ENCODE assay signal across 8 cellular contexts in the genomic region with DNA sequence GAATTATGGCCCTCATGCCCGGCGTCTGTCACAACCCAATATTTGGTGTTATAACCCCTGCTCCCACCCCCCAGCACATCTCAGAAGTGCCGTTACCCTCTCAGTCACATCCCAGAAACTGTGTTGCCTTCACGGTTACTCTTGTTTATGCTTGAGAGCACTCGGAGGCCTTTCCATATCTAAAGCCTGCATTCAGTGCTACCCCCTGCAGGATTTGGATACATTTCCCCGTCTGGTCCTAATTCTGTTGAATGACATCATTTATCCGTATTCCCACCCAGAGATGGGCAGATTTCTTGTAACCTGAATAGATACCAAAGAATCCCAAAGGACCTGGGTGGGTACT. TPM values are rescaled to one million over a fixed set of nuclear protein-coding genes. Genes with fewer than 3 reads are reported as not detected.
DNase-seq lines count a peak whose midpoint lies in the region; ATAC-seq and TF ChIP-seq lines count a peak whose summit lies in the region.

No MANE protein-coding gene starts in this region.

- H3K4me1 ChIP-seq in BE2C, result peaks cover 8% of the 10 kb centered on the region; the same call in 1 of the 2 replicates
- H3K4me1 ChIP-seq in gastroesophageal sphincter, result peaks cover 0 to 30% (median 6%) of the 10 kb centered on the region in 3 donors

- peaks cover 39% of the 10 kb centered on the region for H3K4me1 Mint-ChIP-seq in HFFc6 (ENCODE audit: low read depth)

- H3K36me3 Mint-ChIP-seq in HFFc6 (ENCODE audit: low read depth), result no peaks in the 10 kb centered on the region

- ATAC-seq in gastroesophageal sphincter (peak; percentile 4), HG03039 (IDR thresholded peaks at IDR 0.05; ENCODE audit: unreplicated experiment) (no peak), GM18870 (IDR thresholded peaks at IDR 0.05; ENCODE audit: unreplicated experiment) (no peak)

- peak overlapping the region; percentile 100 for H3K27ac Mint-ChIP-seq in HFFc6

- TF ChIP-seq EP300 in gastroesophageal sphincter (IDR thresholded peaks at IDR 0.05), result no peak

- peak overlapping the region; percentile 98 for H3K4me3 Mint-ChIP-seq in HFFc6

- H3K27me3 Mint-ChIP-seq in HFFc6 (ENCODE audit: insufficient read depth), result peaks cover 10% of the 10 kb centered on the region

- no peak for TF ChIP-seq POLR2A in gastroesophageal sphincter (IDR thresholded peaks at IDR 0.05)

- WGBS in gastroesophageal sphincter (ENCODE audit: low coverage in 1 of 2), 2 donors, result 1 to 5% methylated on average over 7 of the region's 7 CpGs

- no peak for DNase-seq in BE2C
- peak; percentile 60 for DNase-seq in HFFc6
- peak; percentile 36 for DNase-seq in putamen (ENCODE audit: low spot score)
- DNase-seq in NCI-H2196 (lab: John Stamatoyannopoulos, UW; ENCODE audit: unreplicated experiment), result no peak

- H3K9me3 ChIP-seq in BE2C, result no peaks in the 10 kb centered on the region
- no peaks in the 10 kb centered on the region for H3K9me3 ChIP-seq in gastroesophageal sphincter

- H3K9me3 Mint-ChIP-seq in HFFc6, result no peaks in the 10 kb centered on the region

- H3K27me3 ChIP-seq in BE2C, result no peaks in the 10 kb centered on the region
- no peaks in the 10 kb centered on the region for H3K27me3 ChIP-seq in gastroesophageal sphincter

- H3K27ac ChIP-seq in gastroesophageal sphincter, result peak overlapping the region; percentile 90 to 99 (median 93)

- TF ChIP-seq CTCF in BE2C (IDR thresholded peaks at IDR 0.05; ENCODE audit: low read depth, low read length), result peak; percentile 33
- TF ChIP-seq CTCF in HFFc6 (IDR thresholded peaks at IDR 0.05), result peak; percentile 44; the same call in 1 of the 2 replicates
- TF ChIP-seq CTCF in WI38 (IDR thresholded peaks at IDR 0.05; ENCODE audit: low read depth, low read length), result no peak
- peak in 2 of 4 experiments; percentile 20 to 42 for TF ChIP-seq CTCF in gastroesophageal sphincter (IDR thresholded peaks at IDR 0.05)

- H3K4me3 ChIP-seq in BE2C (ENCODE audit: low read depth, low read length), result peak overlapping the region; percentile 63
- peak overlapping the region; percentile 47 for H3K4me3 ChIP-seq in WI38 (ENCODE audit: low read depth, low read length)
- H3K4me3 ChIP-seq in gastroesophageal sphincter, result peak overlapping the region; percentile 23 to 52

- H3K36me3 ChIP-seq in BE2C (no peaks in the 10 kb centered on the region), gastroesophageal sphincter (no peaks in the 10 kb centered on the region)

RNA-seq across cellular contexts. Expression of gene FOS, which starts 19.1 kb away (rescaled TPM):
- 5.2 TPM for polyA plus RNA-seq in BE2C (2012; ENCODE audit: insufficient read depth, insufficient read length, low read depth)
- total RNA-seq in HFFc6 (2021; fragmentation: NEBNext Ultra II Directional; extraction: Animal tissue kit (Norgen Biotek cat#: 25700)), result 100 to 1,000 TPM; 118 to 368 (median 342) TPM
- 100 to 1,000 TPM in 3 of 4 donors, 10 to 100 TPM in 1; 78.0 to 286 (median 179) TPM for total RNA-seq in gastroesophageal sphincter

Comparison
In these comparisons a context has a peak if more than half of its experiments do, and no peak if none do; other contexts are left out.
1. DNase-seq: peak in HFFc6 (single experiment) and putamen (single experiment); none in BE2C (single experiment) and NCI-H2196 (single experiment).
2. Peak in every context shown above with its lines, with median percentiles within 50 percentile points of each other: H3K4me3 ChIP-seq.